In genomic region chr18:54223568-54224241, GRCh38 we compare ENCODE assay signal across 8 cellular contexts. TPM values are rescaled to one million over a fixed set of nuclear protein-coding genes. Genes with fewer than 3 reads are reported as not detected.
DNase-seq lines count a peak whose midpoint lies in the region; ATAC-seq and TF ChIP-seq lines count a peak whose summit lies in the region.

No MANE protein-coding gene starts in this region.

- WGBS in GM23248 (ENCODE audit: low coverage in 1 of 2, low lambda C conversion rate in 2 of 2, missing lambda C conversion rate in 2 of 2), 2 experiments: 0 to 3% methylated on average over 13 to 39 of the region's 39 CpGs

- in situ Hi-C loops in GM23248 (cut with MboI): no loop called here

- peak overlapping the region; percentile 50 to 79; a peak in 3 of 4 replicates for H3K4me3 ChIP-seq in DND-41 (ENCODE audit: low read depth in 1 of 2, low read length in 2 of 2)
- H3K4me3 ChIP-seq in GM23248: peak overlapping the region; percentile 88
- no peak overlapping the region for H3K4me3 ChIP-seq in KMS-11 (IDR thresholded peaks at IDR 0.05; ENCODE audit: insufficient read depth, low read depth, low read length)
- H3K4me3 ChIP-seq in parathyroid adenoma (ENCODE audit: low read depth, low read length): peak overlapping the region; percentile 41

- H3K4me3 Mint-ChIP-seq in activated naive CD4-positive, alpha-beta T cell treated with anti-CD3 and anti-CD28 coated beads, Interleukin-2, amount 50 U/mL, for 24 hours: peak overlapping the region; percentile 99
- H3K4me3 Mint-ChIP-seq in glutamatergic neuron (ENCODE audit: unreplicated experiment): peak overlapping the region; percentile 95

- H3K27ac ChIP-seq in DND-41 (ENCODE audit: low read length): peak overlapping the region; percentile 47
- peak overlapping the region; percentile 87 for H3K27ac ChIP-seq in GM23248
- H3K27ac ChIP-seq in KMS-11: peak overlapping the region; percentile 77
- H3K27ac ChIP-seq in parathyroid adenoma: peak overlapping the region; percentile 24

- no peaks in the 10 kb centered on the region for H3K27me3 Mint-ChIP-seq in activated naive CD4-positive, alpha-beta T cell treated with anti-CD3 and anti-CD28 coated beads, Interleukin-2, amount 50 U/mL, for 24 hours
- H3K27me3 Mint-ChIP-seq in glutamatergic neuron (ENCODE audit: unreplicated experiment): peaks cover 7% of the 10 kb centered on the region

- H3K9me2 ChIP-seq in GM23248 (ENCODE audit: insufficient read depth): no peaks in the 10 kb centered on the region

- H3K4me2 ChIP-seq in DND-41 (ENCODE audit: insufficient read depth, low read length) (peak overlapping the region; percentile 81), GM23248 (ENCODE audit: unreplicated experiment) (peak overlapping the region; percentile 95), KMS-11 (peak overlapping the region; percentile 93), parathyroid adenoma (ENCODE audit: low read length) (peak overlapping the region; percentile 57)

- DNase-seq in DND-41: peak; percentile 41
- peak; percentile 95 for DNase-seq in GM23248
- peak; percentile 29 for DNase-seq in SHP77 treated with DMSO at 0.1 percent for 48 hours (lab: John Stamatoyannopoulos, UW)
- peak; percentile 41 for DNase-seq in glutamatergic neuron
- no peak for DNase-seq in mesenteric fat pad (ENCODE audit: low spot score)

- no peaks in the 10 kb centered on the region for H3K9me3 Mint-ChIP-seq in activated naive CD4-positive, alpha-beta T cell treated with anti-CD3 and anti-CD28 coated beads, Interleukin-2, amount 50 U/mL, for 24 hours
- peaks cover 5% of the 10 kb centered on the region for H3K9me3 Mint-ChIP-seq in glutamatergic neuron (ENCODE audit: unreplicated experiment)

- H3K4me1 Mint-ChIP-seq in activated naive CD4-positive, alpha-beta T cell treated with anti-CD3 and anti-CD28 coated beads, Interleukin-2, amount 50 U/mL, for 24 hours: peaks cover 41% of the 10 kb centered on the region
- H3K4me1 Mint-ChIP-seq in glutamatergic neuron (ENCODE audit: low read depth, unreplicated experiment): peaks cover 21% of the 10 kb centered on the region

- no peaks in the 10 kb centered on the region for H3K36me3 Mint-ChIP-seq in activated naive CD4-positive, alpha-beta T cell treated with anti-CD3 and anti-CD28 coated beads, Interleukin-2, amount 50 U/mL, for 24 hours
- H3K36me3 Mint-ChIP-seq in glutamatergic neuron (ENCODE audit: unreplicated experiment): no peaks in the 10 kb centered on the region

- H3F3A ChIP-seq in GM23248 (ENCODE audit: insufficient read depth): peaks cover 24% of the 10 kb centered on the region

- H3K4me1 ChIP-seq in DND-41 (ENCODE audit: insufficient read depth, low read length) (peaks cover 42% of the 10 kb centered on the region), GM23248 (ENCODE audit: insufficient read depth) (peaks cover 22% of the 10 kb centered on the region), KMS-11 (ENCODE audit: low read depth, poor library complexity, severe bottlenecking) (peaks cover 56% of the 10 kb centered on the region), parathyroid adenoma (peaks cover 6% of the 10 kb centered on the region)

- TF ChIP-seq CTCF in DND-41 (IDR thresholded peaks at IDR 0.05; ENCODE audit: borderline replicate concordance, extremely low read depth, low read length, poor library complexity, severe bottlenecking) (no peak), KMS-11 (conservative IDR thresholded peaks at IDR 0.05; ENCODE audit: low read depth, low read length) (0 out of 2 replicates have a peak, but pooled peaks have one; percentile 21), glutamatergic neuron (IDR thresholded peaks at IDR 0.05; ENCODE audit: partially characterized antibody, unreplicated experiment) (no peak), parathyroid adenoma (IDR thresholded peaks at IDR 0.05) (no peak)

- H3K79me2 ChIP-seq in DND-41 (ENCODE audit: insufficient read depth, low read length) (peaks cover 54% of the 10 kb centered on the region), GM23248 (ENCODE audit: insufficient read depth) (peaks cover 52% of the 10 kb centered on the region), KMS-11 (ENCODE audit: insufficient read depth, low read depth) (peaks cover 44% of the 10 kb centered on the region), parathyroid adenoma (peaks cover 19% of the 10 kb centered on the region)

- ATAC-seq in DND-41 (ENCODE audit: insufficient read depth, low read depth): 0 out of 3 replicates have a peak, but pooled peaks have one; percentile 3

- H2AFZ ChIP-seq in DND-41 (ENCODE audit: low read depth, low read length) (peak overlapping the region; percentile 45; the same call in 1 of the 2 replicates), GM23248 (peak overlapping the region; percentile 53; the same call in 1 of the 2 replicates), KMS-11 (ENCODE audit: low read depth) (no peak overlapping the region), parathyroid adenoma (peak overlapping the region; percentile 39)

- H3K36me3 ChIP-seq in DND-41 (ENCODE audit: insufficient read depth, low read length): no peaks in the 10 kb centered on the region
- H3K36me3 ChIP-seq in GM23248 (ENCODE audit: low read depth): no peaks in the 10 kb centered on the region
- no peaks in the 10 kb centered on the region; the same call in 1 of the 2 replicates for H3K36me3 ChIP-seq in KMS-11 (ENCODE audit: insufficient read depth)
- no peaks in the 10 kb centered on the region for H3K36me3 ChIP-seq in parathyroid adenoma (ENCODE audit: control insufficient read depth, insufficient read depth, low read length)

- H3K9me3 ChIP-seq in DND-41 (ENCODE audit: insufficient read depth, low read length, severe bottlenecking) (no peaks in the 10 kb centered on the region), GM23248 (ENCODE audit: low read depth) (no peaks in the 10 kb centered on the region), parathyroid adenoma (ENCODE audit: control insufficient read depth, low read length) (no peaks in the 10 kb centered on the region)

- H3K9ac ChIP-seq in DND-41 (ENCODE audit: low read depth, low read length) (peak overlapping the region; percentile 55), GM23248 (peak overlapping the region; percentile 92), KMS-11 (peak overlapping the region; percentile 54), parathyroid adenoma (no peak overlapping the region)

- peak overlapping the region; percentile 100 for H3K27ac Mint-ChIP-seq in activated naive CD4-positive, alpha-beta T cell treated with anti-CD3 and anti-CD28 coated beads, Interleukin-2, amount 50 U/mL, for 24 hours
- H3K27ac Mint-ChIP-seq in glutamatergic neuron (ENCODE audit: unreplicated experiment): no peak overlapping the region

- H3K27me3 ChIP-seq in DND-41 (ENCODE audit: insufficient read depth, low read length, poor library complexity) (no peaks in the 10 kb centered on the region), GM23248 (replicated peaks; ENCODE audit: insufficient read depth) (no peaks in the 10 kb centered on the region), KMS-11 (ENCODE audit: insufficient read depth, low read depth) (no peaks in the 10 kb centered on the region), parathyroid adenoma (ENCODE audit: control insufficient read depth, insufficient read depth, low read length) (no peaks in the 10 kb centered on the region)

- H4K20me1 ChIP-seq in DND-41 (ENCODE audit: insufficient read depth, low read length) (peaks cover 38% of the 10 kb centered on the region), GM23248 (ENCODE audit: insufficient read depth) (peaks cover 25% of the 10 kb centered on the region), KMS-11 (ENCODE audit: insufficient read depth) (peaks cover 16% of the 10 kb centered on the region)

RNA-seq across cellular contexts. Expression of gene MBD2, which starts 0.8 kb away (rescaled TPM):
- total RNA-seq in GM23248 (2014; rRNA removed; shearing (Covaris generic)): 26.3 and 27.2 TPM in 2 replicates
- 9.5 and 11.2 TPM in 2 replicates for polyA plus RNA-seq in GM23248 (2016; fragmentation: Nextera tagmentation; extraction: Ambion mirVana)
- 30.6 TPM for total RNA-seq in glutamatergic neuron (ENCODE audit: unreplicated experiment)
- 153 TPM for total RNA-seq in mesenteric fat pad

RNA-seq across cellular contexts. Expression of gene POLI, which starts 45.6 kb away (rescaled TPM):
- total RNA-seq in GM23248 (2014; rRNA removed; shearing (Covaris generic)): 21.8 and 23.9 TPM in 2 replicates
- polyA plus RNA-seq in GM23248 (2016; fragmentation: Nextera tagmentation; extraction: Ambion mirVana): 20.7 and 27.0 TPM in 2 replicates
- total RNA-seq in glutamatergic neuron (ENCODE audit: unreplicated experiment): 36.3 TPM
- total RNA-seq in mesenteric fat pad: 34.6 TPM

Comparison
In these comparisons a context has a peak if more than half of its experiments do, and no peak if none do; other contexts are left out.
1. H3K27ac ChIP-seq: peak in every context shown above with its lines; median percentile 87 in GM23248; 77 in KMS-11; 47 in DND-41; 24 in parathyroid adenoma.